1 cellular context compared by ENCODE assay signal in genomic region chr11:19577849-19578619, GRCh38.
TF ChIP-seq lines count a peak whose summit lies in the region.

No MANE protein-coding gene starts in this region.

TF ChIP-seq in liver, 16 proteins besides CTCF, POLR2A, EP300 and RAD21 (continued from another document):
- TF ChIP-seq, protein P1, sequence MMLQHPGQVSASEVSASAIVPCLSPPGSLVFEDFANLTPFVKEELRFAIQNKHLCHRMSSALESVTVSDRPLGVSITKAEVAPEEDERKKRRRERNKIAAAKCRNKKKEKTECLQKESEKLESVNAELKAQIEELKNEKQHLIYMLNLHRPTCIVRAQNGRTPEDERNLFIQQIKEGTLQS (IDR thresholded peaks at IDR 0.05): no peak
- TF ChIP-seq, protein P2, sequence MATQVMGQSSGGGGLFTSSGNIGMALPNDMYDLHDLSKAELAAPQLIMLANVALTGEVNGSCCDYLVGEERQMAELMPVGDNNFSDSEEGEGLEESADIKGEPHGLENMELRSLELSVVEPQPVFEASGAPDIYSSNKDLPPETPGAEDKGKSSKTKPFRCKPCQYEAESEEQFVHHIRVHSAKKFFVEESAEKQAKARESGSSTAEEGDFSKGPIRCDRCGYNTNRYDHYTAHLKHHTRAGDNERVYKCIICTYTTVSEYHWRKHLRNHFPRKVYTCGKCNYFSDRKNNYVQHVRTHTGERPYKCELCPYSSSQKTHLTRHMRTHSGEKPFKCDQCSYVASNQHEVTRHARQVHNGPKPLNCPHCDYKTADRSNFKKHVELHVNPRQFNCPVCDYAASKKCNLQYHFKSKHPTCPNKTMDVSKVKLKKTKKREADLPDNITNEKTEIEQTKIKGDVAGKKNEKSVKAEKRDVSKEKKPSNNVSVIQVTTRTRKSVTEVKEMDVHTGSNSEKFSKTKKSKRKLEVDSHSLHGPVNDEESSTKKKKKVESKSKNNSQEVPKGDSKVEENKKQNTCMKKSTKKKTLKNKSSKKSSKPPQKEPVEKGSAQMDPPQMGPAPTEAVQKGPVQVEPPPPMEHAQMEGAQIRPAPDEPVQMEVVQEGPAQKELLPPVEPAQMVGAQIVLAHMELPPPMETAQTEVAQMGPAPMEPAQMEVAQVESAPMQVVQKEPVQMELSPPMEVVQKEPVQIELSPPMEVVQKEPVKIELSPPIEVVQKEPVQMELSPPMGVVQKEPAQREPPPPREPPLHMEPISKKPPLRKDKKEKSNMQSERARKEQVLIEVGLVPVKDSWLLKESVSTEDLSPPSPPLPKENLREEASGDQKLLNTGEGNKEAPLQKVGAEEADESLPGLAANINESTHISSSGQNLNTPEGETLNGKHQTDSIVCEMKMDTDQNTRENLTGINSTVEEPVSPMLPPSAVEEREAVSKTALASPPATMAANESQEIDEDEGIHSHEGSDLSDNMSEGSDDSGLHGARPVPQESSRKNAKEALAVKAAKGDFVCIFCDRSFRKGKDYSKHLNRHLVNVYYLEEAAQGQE (IDR thresholded peaks at IDR 0.05): no peak
- no peak for TF ChIP-seq HNF4A (conservative IDR thresholded peaks at IDR 0.05)
